8 cellular contexts compared by ENCODE assay signal in the genomic region with DNA sequence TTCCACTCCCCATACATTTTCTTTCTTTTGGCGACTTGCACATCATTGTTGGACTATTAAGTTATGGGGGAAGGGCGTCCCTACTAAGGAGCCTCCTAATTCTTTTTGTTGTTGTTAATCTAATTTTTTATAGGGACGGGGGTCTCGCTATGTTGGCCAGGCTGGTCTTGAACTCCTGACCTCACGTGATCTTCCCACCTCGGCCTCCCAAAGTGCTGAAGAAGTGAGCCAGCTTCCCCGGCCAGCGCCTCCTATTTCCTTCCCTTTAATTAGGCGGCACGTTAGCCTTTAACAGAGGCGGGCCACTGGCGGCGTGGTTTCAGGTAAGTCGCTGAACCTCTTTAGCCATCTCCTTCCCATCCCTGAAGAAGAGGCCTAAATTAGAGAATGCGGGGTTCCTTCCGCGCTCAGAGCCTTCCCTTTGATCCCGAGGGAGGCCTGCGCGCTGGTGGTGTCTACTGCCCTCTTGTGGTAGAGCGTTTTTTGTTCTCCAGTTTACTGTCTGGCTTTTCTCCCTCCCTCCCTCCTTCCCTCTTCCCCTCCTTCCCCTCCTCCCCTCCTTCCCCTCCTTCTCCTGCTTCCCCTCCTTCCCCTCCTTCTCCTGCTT. TPM values are rescaled to one million over a fixed set of nuclear protein-coding genes. Genes with fewer than 3 reads are reported as not detected.
A peak's percentile ranks its signal among the peaks of the same experiment; 100 is the strongest.
DNase-seq lines count a peak whose midpoint lies in the region; ATAC-seq and TF ChIP-seq lines count a peak whose summit lies in the region.

No MANE protein-coding gene starts in this region.

- ATAC-seq in left ventricle myocardium superior, result peak; percentile 93
- no peak for ATAC-seq in HG03175 (IDR thresholded peaks at IDR 0.05; ENCODE audit: unreplicated experiment)
- no peak for ATAC-seq in GM18907 (IDR thresholded peaks at IDR 0.05; ENCODE audit: unreplicated experiment)

- peak overlapping the region; percentile 22 for H3K4me3 Mint-ChIP-seq in T-helper 1 cell treated with Interleukin-12 subunit alpha and Interleukin-12 subunit beta and Interleukin-4 antibody, amounts not matched to agents 30 μg/mL and 1 μg/mL, for 36 hours

- peaks cover 9% of the 10 kb centered on the region for H3K4me1 Mint-ChIP-seq in T-helper 1 cell treated with Interleukin-12 subunit alpha and Interleukin-12 subunit beta and Interleukin-4 antibody, amounts not matched to agents 30 μg/mL and 1 μg/mL, for 36 hours (ENCODE audit: low read depth)

- intact Hi-C loops in left ventricle myocardium superior (cut with micrococcal nuclease), result no loop called here

- TF ChIP-seq CTCF in GM10248 (IDR thresholded peaks at IDR 0.05; ENCODE audit: control extremely low read depth, extremely low read depth, low read depth, missing control alignments), result peak; percentile 80

- DNase-seq in GM10248 (ENCODE audit: extremely low spot score) (peak; percentile 77), NCI-H146 treated with DMSO at 0.1 percent for 48 hours (lab: John Stamatoyannopoulos, UW; ENCODE audit: unreplicated experiment) (peak; percentile 49), amniotic stem cell (lab: John Stamatoyannopoulos, UW) (peak; percentile 42), left ventricle myocardium superior (peak; percentile 60), retina (peak; percentile 91)

- no peak overlapping the region for H3K27ac Mint-ChIP-seq in T-helper 1 cell treated with Interleukin-12 subunit alpha and Interleukin-12 subunit beta and Interleukin-4 antibody, amounts not matched to agents 30 μg/mL and 1 μg/mL, for 36 hours

- CTCF ChIA-PET in GM10248 (lab: Yijun Ruan, JAX), result interaction anchor here (0.6 to 4.2 kb wide), 7 partner anchors 10 to 234 kb away, joined by 3 to 50 read pairs (median 4); a partner anchor contains a TSS

- POLR2A ChIA-PET in GM10248 (lab: Yijun Ruan, JAX), result no interaction called here

- H3K27me3 Mint-ChIP-seq in T-helper 1 cell treated with Interleukin-12 subunit alpha and Interleukin-12 subunit beta and Interleukin-4 antibody, amounts not matched to agents 30 μg/mL and 1 μg/mL, for 36 hours (ENCODE audit: low read depth), result peaks cover 8% of the 10 kb centered on the region

- no peaks in the 10 kb centered on the region for H3K36me3 Mint-ChIP-seq in T-helper 1 cell treated with Interleukin-12 subunit alpha and Interleukin-12 subunit beta and Interleukin-4 antibody, amounts not matched to agents 30 μg/mL and 1 μg/mL, for 36 hours (ENCODE audit: low read depth)

- no peaks in the 10 kb centered on the region for H3K9me3 Mint-ChIP-seq in T-helper 1 cell treated with Interleukin-12 subunit alpha and Interleukin-12 subunit beta and Interleukin-4 antibody, amounts not matched to agents 30 μg/mL and 1 μg/mL, for 36 hours

RNA-seq across cellular contexts. Expression of a gene that starts 38.1 kb away (rescaled TPM):
- total RNA-seq in left ventricle myocardium superior, result not detected

RNA-seq across cellular contexts. Expression of a gene that starts 49.7 kb away (rescaled TPM):
- total RNA-seq in left ventricle myocardium superior, result not detected

RNA-seq across cellular contexts. Expression of a gene that starts 58.9 kb away (rescaled TPM):
- 335 TPM for total RNA-seq in left ventricle myocardium superior
